In genomic region chr1:109927908-109928307, GRCh38 we compare ENCODE assay signal across 11 cellular contexts. TPM values are rescaled to one million over a fixed set of nuclear protein-coding genes. Genes with fewer than 3 reads are reported as not detected.
DNase-seq lines count a peak whose midpoint lies in the region; ATAC-seq and TF ChIP-seq lines count a peak whose summit lies in the region.
"Had no signal": no experiment of that assay in that cellular context is flagged by ENCODE, and none has a peak within 500 bp of the region (broad histone marks: within the 10 kb centered on the region; RNA-seq: fewer than 3 reads in every experiment).

No MANE protein-coding gene starts in this region.

- H3K27me3 ChIP-seq in kidney epithelial cell (ENCODE audit: control insufficient read depth, insufficient read depth, low read length) (no peaks in the 10 kb centered on the region), gastrocnemius medialis (no peaks in the 10 kb centered on the region)
- no peaks in the 10 kb centered on the region for H3K27me3 ChIP-seq in CD8-positive, alpha-beta T cell (ENCODE audit: insufficient read depth, low read length)

- H3K9me3 ChIP-seq in gastrocnemius medialis, result no peaks in the 10 kb centered on the region
- no peaks in the 10 kb centered on the region for H3K9me3 ChIP-seq in CD8-positive, alpha-beta T cell (ENCODE audit: low read length)

- in situ Hi-C loops in gastrocnemius medialis (cut with MboI; ENCODE audit: low sequenced_read_pairs in 4 of 4), result no loop called here

- H3K4me1 ChIP-seq in gastrocnemius medialis, result peaks cover 34 to 35% of the 10 kb centered on the region in 2 donors
- H3K4me1 ChIP-seq in CD8-positive, alpha-beta T cell (ENCODE audit: insufficient read depth, low read length), result no peaks in the 10 kb centered on the region

- H3K4me3 ChIP-seq in kidney epithelial cell (ENCODE audit: low read depth, low read length), result no peak overlapping the region
- no peak overlapping the region for H3K4me3 ChIP-seq in gastrocnemius medialis
- H3K4me3 ChIP-seq in CD8-positive, alpha-beta T cell (ENCODE audit: low read depth, low read length), result no peak overlapping the region

- ATAC-seq in gastrocnemius medialis (peak; percentile 82 to 83), natural killer cell (no peak), GM18909 (IDR thresholded peaks at IDR 0.05; ENCODE audit: poor library complexity, unreplicated experiment) (no peak)
- ATAC-seq in CD8-positive, alpha-beta T cell, result no peak

- peak overlapping the region; percentile 74 to 85 (median 80) for H3K27ac ChIP-seq in gastrocnemius medialis
- no peak overlapping the region for H3K27ac ChIP-seq in CD8-positive, alpha-beta T cell (ENCODE audit: low read depth, low read length)

- H3K27me3 Mint-ChIP-seq in CD8-positive, alpha-beta T cell (ENCODE audit: low read depth), result no peaks in the 10 kb centered on the region
- peaks cover 0 to 16% of the 10 kb centered on the region in 2 donors for H3K27me3 Mint-ChIP-seq in natural killer cell (ENCODE audit: low read depth in 2 of 2)
- H3K27me3 Mint-ChIP-seq: activated naive CD8-positive, alpha-beta T cell treated with anti-CD3 and anti-CD28 coated beads, Interleukin-2, amount 10 ng/mL, durations not matched to agents 7 days and 5 days had no signal

- intact Hi-C loops in gastrocnemius medialis (cut with DNase I; ENCODE audit: low total_unique reads), result no loop called here
- intact Hi-C loops in CD8-positive, alpha-beta T cell (cut with DNase I, micrococcal nuclease), result no loop called here
- intact Hi-C loops in natural killer cell (cut with micrococcal nuclease), result no loop called here

- H3K36me3 ChIP-seq in kidney epithelial cell (ENCODE audit: control insufficient read depth, insufficient read depth, low read length), result peaks cover 3% of the 10 kb centered on the region
- H3K36me3 ChIP-seq in gastrocnemius medialis, result peaks cover 0 to 53% of the 10 kb centered on the region in 2 donors
- no peaks in the 10 kb centered on the region for H3K36me3 ChIP-seq in CD8-positive, alpha-beta T cell (ENCODE audit: insufficient read depth, low read length)

- no peak for TF ChIP-seq CTCF in kidney epithelial cell (IDR thresholded peaks at IDR 0.05; ENCODE audit: insufficient read depth, low read length, poor library complexity, severe bottlenecking)
- no peak for TF ChIP-seq CTCF in gastrocnemius medialis (IDR thresholded peaks at IDR 0.05 in 4 of 5, conservative IDR thresholded peaks at IDR 0.05 in 1 of 5)
- TF ChIP-seq CTCF in CD8-positive, alpha-beta T cell (IDR thresholded peaks at IDR 0.05), result no peak
- TF ChIP-seq CTCF in natural killer cell (IDR thresholded peaks at IDR 0.05), result no peak

- H3K9me3 Mint-ChIP-seq in CD8-positive, alpha-beta T cell, result no peaks in the 10 kb centered on the region
- no peaks in the 10 kb centered on the region for H3K9me3 Mint-ChIP-seq in natural killer cell
- H3K9me3 Mint-ChIP-seq: CD4-positive, CD25-positive, alpha-beta regulatory T cell had no signal

- CTCF ChIA-PET in CD8-positive, alpha-beta T cell (lab: Charles Lee), result no interaction called here

- no peaks in the 10 kb centered on the region for H3K4me1 Mint-ChIP-seq in CD8-positive, alpha-beta T cell (ENCODE audit: low read depth)
- H3K4me1 Mint-ChIP-seq in natural killer cell, result no peaks in the 10 kb centered on the region

- DNase-seq in EL (peak; percentile 78), cerebellar cortex (ENCODE audit: low spot score) (peak; percentile 52), kidney epithelial cell (ENCODE audit: low read depth) (peak; percentile 35), gastrocnemius medialis (peak; percentile 71 to 79), NCI-H510A treated with DMSO at 0.1 percent for 48 hours (lab: John Stamatoyannopoulos, UW) (no peak), natural killer cell (no peak)
- no peak for DNase-seq in CD8-positive, alpha-beta T cell
- DNase-seq: activated naive CD8-positive, alpha-beta T cell treated with anti-CD3 and anti-CD28 coated beads, Interleukin-2, amount 10 ng/mL, durations not matched to agents 7 days and 5 days; CD4-positive, CD25-positive, alpha-beta regulatory T cell; T-helper 2 cell had no signal

- POLR2A ChIA-PET in CD8-positive, alpha-beta T cell (lab: Charles Lee), result no interaction called here

- TF ChIP-seq POLR2A in gastrocnemius medialis (IDR thresholded peaks at IDR 0.05), result no peak

- peaks cover 33% of the 10 kb centered on the region for H3K36me3 Mint-ChIP-seq in CD8-positive, alpha-beta T cell
- H3K36me3 Mint-ChIP-seq in natural killer cell, result no peaks in the 10 kb centered on the region

- no peak overlapping the region for H3K27ac Mint-ChIP-seq in CD8-positive, alpha-beta T cell
- no peak overlapping the region for H3K27ac Mint-ChIP-seq in natural killer cell
- H3K27ac Mint-ChIP-seq: activated naive CD8-positive, alpha-beta T cell treated with anti-CD3 and anti-CD28 coated beads, Interleukin-2, amount 10 ng/mL, durations not matched to agents 7 days and 5 days had no signal

- no peak overlapping the region for H3K4me3 Mint-ChIP-seq in CD8-positive, alpha-beta T cell
- no peak overlapping the region for H3K4me3 Mint-ChIP-seq in natural killer cell
- H3K4me3 Mint-ChIP-seq: activated naive CD8-positive, alpha-beta T cell treated with anti-CD3 and anti-CD28 coated beads, Interleukin-2, amount 10 ng/mL, durations not matched to agents 7 days and 5 days; CD4-positive, CD25-positive, alpha-beta regulatory T cell had no signal

RNA-seq across cellular contexts. Expression of gene CSF1, which starts 17.3 kb away (rescaled TPM):
- total RNA-seq in kidney epithelial cell, result 53.4 and 78.5 TPM in 2 replicates
- 10 to 100 TPM; 14.6 to 31.1 (median 19.6) TPM for total RNA-seq in gastrocnemius medialis
- 1 to 10 TPM; 5.6 to 5.8 TPM for total RNA-seq in CD8-positive, alpha-beta T cell
- total RNA-seq in natural killer cell, result 10 to 100 TPM in 1 of 3 donors, 1 to 10 TPM in 2; 2.1 to 57.9 (median 3.7) TPM

RNA-seq across cellular contexts. Expression of gene AHCYL1, which starts 56.7 kb away (rescaled TPM):
- total RNA-seq in kidney epithelial cell (40.1 and 43.9 TPM in 2 replicates), gastrocnemius medialis (100 to 1,000 TPM in 1 of 4 donors, 10 to 100 TPM in 3; 42.3 to 109 (median 69.6) TPM), natural killer cell (10 to 100 TPM; 23.3 to 30.0 (median 29.1) TPM)
- 1 to 10 TPM; 5.3 to 5.5 TPM for total RNA-seq in CD8-positive, alpha-beta T cell

Comparison
In these comparisons a context has a peak if more than half of its experiments do, and no peak if none do; other contexts are left out.
1. DNase-seq: peak in EL (single experiment), cerebellar cortex (single experiment), kidney epithelial cell (single experiment) and gastrocnemius medialis (2 of 2); none in NCI-H510A treated with DMSO at 0.1 percent for 48 hours (single experiment), CD8-positive, alpha-beta T cell (0 of 7) and natural killer cell (single experiment).
2. ATAC-seq: peak in gastrocnemius medialis (2 of 2); none in CD8-positive, alpha-beta T cell (single experiment), natural killer cell (0 of 3) and GM18909 (single experiment).